In the genomic region with DNA sequence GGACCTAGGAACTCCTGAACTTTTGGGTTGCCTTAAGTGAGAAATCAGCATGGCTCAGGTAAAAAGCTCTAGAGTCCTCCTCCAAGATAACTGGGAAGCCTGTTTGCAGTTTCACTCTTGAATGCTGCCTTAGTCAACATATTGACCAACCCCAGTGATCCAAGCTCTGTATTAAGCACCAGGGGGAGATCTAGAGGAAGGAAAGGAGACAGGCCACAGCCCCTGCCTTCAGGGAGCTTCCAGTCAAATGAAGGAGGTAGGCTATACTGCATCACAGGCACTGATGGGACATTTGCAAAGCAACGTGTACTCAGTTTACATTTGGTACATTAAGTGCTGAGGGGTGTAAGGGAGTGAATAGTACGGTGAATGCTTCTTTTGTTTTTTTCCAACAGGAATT, we compare ENCODE assay signal across 1 cellular context.
TF ChIP-seq lines count a peak whose summit lies in the region.

No MANE protein-coding gene starts in this region.

TF ChIP-seq in SK-N-SH, 30 proteins besides CTCF, POLR2A, EP300 and RAD21 (continued from another document):
- TF ChIP-seq, protein P1, sequence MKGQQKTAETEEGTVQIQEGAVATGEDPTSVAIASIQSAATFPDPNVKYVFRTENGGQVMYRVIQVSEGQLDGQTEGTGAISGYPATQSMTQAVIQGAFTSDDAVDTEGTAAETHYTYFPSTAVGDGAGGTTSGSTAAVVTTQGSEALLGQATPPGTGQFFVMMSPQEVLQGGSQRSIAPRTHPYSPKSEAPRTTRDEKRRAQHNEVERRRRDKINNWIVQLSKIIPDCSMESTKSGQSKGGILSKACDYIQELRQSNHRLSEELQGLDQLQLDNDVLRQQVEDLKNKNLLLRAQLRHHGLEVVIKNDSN (IDR thresholded peaks at IDR 0.05; ENCODE audit: borderline replicate concordance, low read depth) = no peak
- TF ChIP-seq JUND (IDR thresholded peaks at IDR 0.05) (no peak), RFX5 (IDR thresholded peaks at IDR 0.05; ENCODE audit: low read length) (no peak), SMC3 (IDR thresholded peaks at IDR 0.05; ENCODE audit: low read depth, low read length) (no peak), RCOR1 (IDR thresholded peaks at IDR 0.05; ENCODE audit: low read length) (no peak), NFIC (IDR thresholded peaks at IDR 0.05; ENCODE audit: borderline replicate concordance) (no peak), NRF1 (IDR thresholded peaks at IDR 0.05; ENCODE audit: low read depth, low read length) (no peak), TEAD4 (IDR thresholded peaks at IDR 0.05; ENCODE audit: borderline replicate concordance, insufficient read depth) (no peak), TCF12 (IDR thresholded peaks at IDR 0.05) (no peak), FOXM1 (IDR thresholded peaks at IDR 0.05; ENCODE audit: low read depth) (no peak), TAF1 (IDR thresholded peaks at IDR 0.05; ENCODE audit: borderline replicate concordance, low read depth, low read length) (no peak), GABPA (IDR thresholded peaks at IDR 0.05; ENCODE audit: low read depth) (no peak), FOXJ3 (CRISPR knock-in tag; IDR thresholded peaks at IDR 0.05) (no peak), MXI1 (IDR thresholded peaks at IDR 0.05; ENCODE audit: low read depth, low read length) (no peak)
- TF ChIP-seq, protein P2, sequence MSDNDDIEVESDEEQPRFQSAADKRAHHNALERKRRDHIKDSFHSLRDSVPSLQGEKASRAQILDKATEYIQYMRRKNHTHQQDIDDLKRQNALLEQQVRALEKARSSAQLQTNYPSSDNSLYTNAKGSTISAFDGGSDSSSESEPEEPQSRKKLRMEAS (IDR thresholded peaks at IDR 0.05; ENCODE audit: low read depth) = no peak
- TF ChIP-seq, protein P3, sequence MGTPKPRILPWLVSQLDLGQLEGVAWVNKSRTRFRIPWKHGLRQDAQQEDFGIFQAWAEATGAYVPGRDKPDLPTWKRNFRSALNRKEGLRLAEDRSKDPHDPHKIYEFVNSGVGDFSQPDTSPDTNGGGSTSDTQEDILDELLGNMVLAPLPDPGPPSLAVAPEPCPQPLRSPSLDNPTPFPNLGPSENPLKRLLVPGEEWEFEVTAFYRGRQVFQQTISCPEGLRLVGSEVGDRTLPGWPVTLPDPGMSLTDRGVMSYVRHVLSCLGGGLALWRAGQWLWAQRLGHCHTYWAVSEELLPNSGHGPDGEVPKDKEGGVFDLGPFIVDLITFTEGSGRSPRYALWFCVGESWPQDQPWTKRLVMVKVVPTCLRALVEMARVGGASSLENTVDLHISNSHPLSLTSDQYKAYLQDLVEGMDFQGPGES (IDR thresholded peaks at IDR 0.05; ENCODE audit: low read depth, low read length) = no peak
- TF ChIP-seq, protein P4, sequence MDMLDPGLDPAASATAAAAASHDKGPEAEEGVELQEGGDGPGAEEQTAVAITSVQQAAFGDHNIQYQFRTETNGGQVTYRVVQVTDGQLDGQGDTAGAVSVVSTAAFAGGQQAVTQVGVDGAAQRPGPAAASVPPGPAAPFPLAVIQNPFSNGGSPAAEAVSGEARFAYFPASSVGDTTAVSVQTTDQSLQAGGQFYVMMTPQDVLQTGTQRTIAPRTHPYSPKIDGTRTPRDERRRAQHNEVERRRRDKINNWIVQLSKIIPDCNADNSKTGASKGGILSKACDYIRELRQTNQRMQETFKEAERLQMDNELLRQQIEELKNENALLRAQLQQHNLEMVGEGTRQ (IDR thresholded peaks at IDR 0.05; ENCODE audit: borderline replicate concordance, low read depth, low read length) = no peak
TF ChIP-seq in SK-N-SH: peak in this region for 0.
